8 cellular contexts compared by ENCODE assay signal in the genomic region with DNA sequence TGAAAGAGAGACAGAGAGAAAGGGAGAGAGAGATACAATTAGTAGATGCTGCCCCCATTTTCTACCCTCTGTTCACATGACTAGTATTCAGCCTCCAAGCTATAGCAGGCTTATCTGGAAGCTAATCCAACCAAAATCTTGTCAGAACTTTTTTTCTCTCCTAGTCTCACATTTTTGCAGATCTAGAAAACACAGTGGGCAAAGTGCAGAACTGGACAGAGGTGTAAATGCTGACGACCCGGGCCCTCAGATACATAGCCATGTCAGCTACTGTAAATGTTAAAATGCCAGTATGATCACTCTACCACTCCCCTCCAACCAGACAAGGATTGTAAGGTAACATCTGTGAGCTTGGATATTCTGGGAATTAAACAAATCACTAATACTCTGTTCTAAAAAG. TPM values are rescaled to one million over a fixed set of nuclear protein-coding genes. Genes with fewer than 3 reads are reported as not detected.
"Had no signal": no experiment of that assay in that cellular context is flagged by ENCODE, and none has a peak within 500 bp of the region (broad histone marks: within the 10 kb centered on the region; RNA-seq: fewer than 3 reads in every experiment).

No MANE protein-coding gene starts in this region.

- H3K4me3 Mint-ChIP-seq: IgD-negative memory B cell had no signal

- FAIRE-seq: HTR-8/SVneo, K562 had no signal

- DNase-seq: IMR-90, KBM-7, KG1 had no signal

- H3K27ac ChIP-seq: HL-60 had no signal

- H3K27ac Mint-ChIP-seq: IgD-negative memory B cell had no signal

- H3K36me3 Mint-ChIP-seq: IgD-negative memory B cell had no signal

- ATAC-seq: K562 had no signal

- H3K4me1 Mint-ChIP-seq: IgD-negative memory B cell had no signal

- H3K4me3 ChIP-seq: K562 had no signal

RNA-seq across cellular contexts. Expression of a gene that starts 34.3 kb away (rescaled TPM):
- total RNA-seq: HT1080, IMR-90 had no signal
- polyA plus RNA-seq: IMR-90, K562 had no signal
